In genomic region chr7:27868117-27868516, GRCh38 we compare ENCODE assay signal across 17 cellular contexts.
DNase-seq lines count a peak whose midpoint lies in the region; ATAC-seq, FAIRE-seq and TF ChIP-seq lines count a peak whose summit lies in the region.
"Had no signal": no experiment of that assay in that cellular context is flagged by ENCODE, and none has a peak within 500 bp of the region (broad histone marks: within the 10 kb centered on the region; RNA-seq: fewer than 3 reads in every experiment).

No MANE protein-coding gene starts in this region.

- H2AFZ ChIP-seq in K562 (ENCODE audit: low read depth, low read length) = no peak overlapping the region

- TF ChIP-seq EP300 in K562 (IDR thresholded peaks at IDR 0.05; ENCODE audit: low read length) = no peak

- intact Hi-C loops in K562 (cut with micrococcal nuclease) = no loop called here
- intact Hi-C loops in kidney (cut with DNase I) = no loop called here
- intact Hi-C loops in activated CD4-positive, alpha-beta memory T cell treated with anti-CD3 and anti-CD28 coated beads for 36 hours (cut with micrococcal nuclease) = no loop called here

- no peak for TF ChIP-seq POLR2A in K562 (conservative IDR thresholded peaks at IDR 0.05)

- H3K4me3 Mint-ChIP-seq in activated CD4-positive, alpha-beta memory T cell treated with anti-CD3 and anti-CD28 coated beads for 36 hours = no peak overlapping the region
- H3K4me3 Mint-ChIP-seq: activated CD4-positive, alpha-beta T cell treated with anti-CD3 and anti-CD28 coated beads, Interleukin-2, amount 10 ng/mL, durations not matched to agents 7 days and 5 days; activated naive CD8-positive, alpha-beta T cell treated with anti-CD3 and anti-CD28 coated beads, Interleukin-2, amount 10 ng/mL, durations not matched to agents 7 days and 5 days had no signal

- H3K27me3 ChIP-seq in K562 (ENCODE audit: control insufficient read depth in 2 of 2, insufficient read depth in 2 of 2, low read length in 2 of 2) = peaks cover 66 to 77% of the 10 kb centered on the region in 2 experiments
- H3K27me3 ChIP-seq: heart right ventricle, ovary had no signal

- no peak overlapping the region for H3K4me3 ChIP-seq in K562
- H3K4me3 ChIP-seq in kidney (ENCODE audit: low read length in 2 of 2) = no peak overlapping the region
- H3K4me3 ChIP-seq: heart right ventricle, ovary had no signal

- H3K4me1 Mint-ChIP-seq in activated CD4-positive, alpha-beta memory T cell treated with anti-CD3 and anti-CD28 coated beads for 36 hours (ENCODE audit: low read depth) = no peaks in the 10 kb centered on the region

- no peak overlapping the region for H3K27ac ChIP-seq in K562 (ENCODE audit: extremely low read depth, low read depth, low read length)
- H3K27ac ChIP-seq in kidney (ENCODE audit: low read depth in 2 of 2, low read length in 2 of 2) = no peak overlapping the region
- H3K27ac ChIP-seq: heart right ventricle, ovary had no signal

- no peaks in the 10 kb centered on the region for H3K36me3 Mint-ChIP-seq in activated CD4-positive, alpha-beta memory T cell treated with anti-CD3 and anti-CD28 coated beads for 36 hours
- H3K36me3 Mint-ChIP-seq: activated naive CD8-positive, alpha-beta T cell treated with anti-CD3 and anti-CD28 coated beads, Interleukin-2, amount 10 ng/mL, durations not matched to agents 7 days and 5 days had no signal

- H3K27me3 Mint-ChIP-seq in activated CD4-positive, alpha-beta memory T cell treated with anti-CD3 and anti-CD28 coated beads for 36 hours = no peaks in the 10 kb centered on the region
- H3K27me3 Mint-ChIP-seq: activated CD4-positive, alpha-beta T cell treated with anti-CD3 and anti-CD28 coated beads, Interleukin-2, amount 10 ng/mL, durations not matched to agents 7 days and 5 days; activated naive CD8-positive, alpha-beta T cell treated with anti-CD3 and anti-CD28 coated beads, Interleukin-2, amount 10 ng/mL, durations not matched to agents 7 days and 5 days had no signal

- H3K4me1 ChIP-seq in K562 (replicated peaks in 1 of 2; ENCODE audit: control insufficient read depth in 2 of 2, insufficient read depth in 2 of 2, low read length in 2 of 2) (peaks cover 0 to 3% of the 10 kb centered on the region in 2 experiments; a peak in 1 of 5 replicates), kidney (ENCODE audit: control insufficient read depth in 1 of 2, insufficient read depth in 1 of 2, low read depth in 1 of 2, low read length in 2 of 2) (peaks cover 2 to 7% of the 10 kb centered on the region in 2 donors)

- no peak; the same call in 1 of the 3 replicates for ATAC-seq in K562
- ATAC-seq: heart right ventricle had no signal

- no peaks in the 10 kb centered on the region for H3K9me3 Mint-ChIP-seq in activated CD4-positive, alpha-beta memory T cell treated with anti-CD3 and anti-CD28 coated beads for 36 hours
- H3K9me3 Mint-ChIP-seq: activated CD4-positive, alpha-beta T cell treated with anti-CD3 and anti-CD28 coated beads, Interleukin-2, amount 10 ng/mL, durations not matched to agents 7 days and 5 days; activated naive CD8-positive, alpha-beta T cell treated with anti-CD3 and anti-CD28 coated beads, Interleukin-2, amount 10 ng/mL, durations not matched to agents 7 days and 5 days had no signal

- H3K9ac ChIP-seq in K562 (ENCODE audit: insufficient read depth in 1 of 2, low read depth in 2 of 2, low read length in 2 of 2) = no peak overlapping the region
- H3K9ac ChIP-seq in kidney (ENCODE audit: low read length in 2 of 2) = no peak overlapping the region

- H3K79me2 ChIP-seq in K562 (ENCODE audit: control insufficient read depth, insufficient read depth, low read length) = no peaks in the 10 kb centered on the region

- TF ChIP-seq CTCF in K562 (IDR thresholded peaks at IDR 0.05 in 2 of 3, conservative IDR thresholded peaks at IDR 0.05 in 1 of 3; ENCODE audit: insufficient read depth in 2 of 3, low read depth in 1 of 3, low read length in 3 of 3) (no peak), kidney (IDR thresholded peaks at IDR 0.05; ENCODE audit: borderline replicate concordance, extremely low read depth, insufficient read depth) (no peak)

- CTCF ChIA-PET in K562 (lab: Yijun Ruan, JAX; ENCODE audit: low intra/inter-chr PET ratio) = no interaction called here
- CTCF ChIA-PET in activated CD4-positive, alpha-beta memory T cell treated with anti-CD3 and anti-CD28 coated beads for 36 hours (lab: Charles Lee) = no interaction called here

- no peak overlapping the region for H3K27ac Mint-ChIP-seq in activated CD4-positive, alpha-beta memory T cell treated with anti-CD3 and anti-CD28 coated beads for 36 hours
- H3K27ac Mint-ChIP-seq: activated CD4-positive, alpha-beta T cell treated with anti-CD3 and anti-CD28 coated beads, Interleukin-2, amount 10 ng/mL, durations not matched to agents 7 days and 5 days; activated naive CD8-positive, alpha-beta T cell treated with anti-CD3 and anti-CD28 coated beads, Interleukin-2, amount 10 ng/mL, durations not matched to agents 7 days and 5 days had no signal

- DNase-seq in AG08395 (ENCODE audit: low spot score) (peak; percentile 30), HS-5 (ENCODE audit: low read depth) (peak; percentile 6), K562 (ENCODE audit: extremely low read depth in 1 of 4, low spot score in 3 of 4) (no peak), kidney (peak; percentile 75), NCI-H2171 treated with DMSO at 0.1 percent for 48 hours (lab: John Stamatoyannopoulos, UW) (no peak), urothelium cell line (ENCODE audit: low spot score) (no peak), NCI-H187 (lab: John Stamatoyannopoulos, UW) (no peak)
- DNase-seq in activated CD4-positive, alpha-beta memory T cell treated with anti-CD3 and anti-CD28 coated beads for 36 hours = no peak
- DNase-seq: activated CD4-positive, alpha-beta T cell treated with anti-CD3 and anti-CD28 coated beads, Interleukin-2, amount 10 ng/mL, durations not matched to agents 7 days and 5 days; activated naive CD8-positive, alpha-beta T cell treated with anti-CD3 and anti-CD28 coated beads, Interleukin-2, amount 10 ng/mL, durations not matched to agents 7 days and 5 days; Calu3; central memory CD4-positive, alpha-beta T cell; heart right ventricle; NCI-H1436 treated with DMSO at 0.1 percent for 48 hours; NCI-H446 treated with DMSO at 0.1 percent for 48 hours; ovary; stimulated activated naive CD4-positive, alpha-beta T cell treated with Interleukin-2 at 50 U/mL for 16 hours had no signal

- no peak for FAIRE-seq in K562 (lab: Jason Lieb, UNC)
- FAIRE-seq in kidney (lab: Jason Lieb, UNC) = no peak
- no peak for FAIRE-seq in urothelium cell line (lab: Jason Lieb, UNC)

- no peaks in the 10 kb centered on the region for H3K9me3 ChIP-seq in K562 (replicated peaks; ENCODE audit: control insufficient read depth, insufficient read depth, low read depth, low read length)
- no peaks in the 10 kb centered on the region for H3K9me3 ChIP-seq in kidney (ENCODE audit: control insufficient read depth in 1 of 2, low read length in 2 of 2)
- H3K9me3 ChIP-seq: heart right ventricle, ovary had no signal

- in situ Hi-C loops in K562 (cut with MboI) = no loop called here

- H3K9me1 ChIP-seq in K562 (ENCODE audit: control insufficient read depth, insufficient read depth, low read length) = no peaks in the 10 kb centered on the region

- H3K4me2 ChIP-seq in K562 (ENCODE audit: insufficient read depth, low read length) = no peak overlapping the region

- no TSS peak for BruUV-seq in K562 (replicated peaks; lab: Mats Ljungman, UMichigan)

- H3K36me3 ChIP-seq in K562 (ENCODE audit: control insufficient read depth, insufficient read depth, low read length) (no peaks in the 10 kb centered on the region), kidney (ENCODE audit: control insufficient read depth in 1 of 2, insufficient read depth in 2 of 2, low read length in 2 of 2) (no peaks in the 10 kb centered on the region)
- H3K36me3 ChIP-seq: ovary had no signal

- POLR2A ChIA-PET in K562 (lab: Yijun Ruan, JAX) = no interaction called here
- POLR2A ChIA-PET in activated CD4-positive, alpha-beta memory T cell treated with anti-CD3 and anti-CD28 coated beads for 36 hours (lab: Charles Lee) = no interaction called here

- no peaks in the 10 kb centered on the region for H4K20me1 ChIP-seq in K562 (replicated peaks; ENCODE audit: control insufficient read depth, insufficient read depth, low read length)

- 18% methylated on average over 13 of the region's 14 CpGs for WGBS in K562 (ENCODE audit: insufficient coverage, low coverage, missing lambda C conversion rate)

- no peak for TF ChIP-seq RAD21 in K562 (CRISPR knock-in tag; conservative IDR thresholded peaks at IDR 0.05 in 1 of 2, IDR thresholded peaks at IDR 0.05 in 1 of 2)

TF ChIP-seq in K562, 482 proteins besides CTCF, POLR2A, EP300 and RAD21 (continues in another document):
- no peak for TF ChIP-seq PTBP1 (IDR thresholded peaks at IDR 0.05; ENCODE audit: low read depth, low read length)
- TF ChIP-seq TRIM24 (IDR thresholded peaks at IDR 0.05) = 0 out of 4 replicates have a peak, but pooled peaks of 1 of the 2 experiments have one; percentile 18
- peak; percentile 59; the same call in 1 of the 2 replicates for TF ChIP-seq JUND (IDR thresholded peaks at IDR 0.05; ENCODE audit: borderline replicate concordance, low read depth, low read length)
- peak; percentile 53; the same call in 1 of the 3 replicates for TF ChIP-seq JUND (tag; IDR thresholded peaks at IDR 0.05; ENCODE audit: borderline replicate concordance, low read depth, low read length)
- TF ChIP-seq USF1 (CRISPR knock-in tag; IDR thresholded peaks at IDR 0.05) = peak; percentile 23; the same call in 1 of the 2 replicates
- TF ChIP-seq ZFPM2 (CRISPR knock-in tag; IDR thresholded peaks at IDR 0.05) = no peak
- TF ChIP-seq FUS (optimal IDR thresholded peaks at IDR 0.05; ENCODE audit: low read depth, low read length) = no peak
- TF ChIP-seq GATAD2B (IDR thresholded peaks at IDR 0.05; ENCODE audit: borderline replicate concordance) = no peak
- peak; percentile 84 for TF ChIP-seq FOSL1 (tag; conservative IDR thresholded peaks at IDR 0.05)
- TF ChIP-seq ATF3 (IDR thresholded peaks at IDR 0.05) = peak; percentile 64
- TF ChIP-seq ATF3 (CRISPR knock-in tag; conservative IDR thresholded peaks at IDR 0.05) = no peak

Comparison
In these comparisons a context has a peak if more than half of its experiments do, and no peak if none do; other contexts are left out.
1. DNase-seq: peak in AG08395 (single experiment), HS-5 (single experiment) and kidney (single experiment); none in K562 (0 of 4), NCI-H2171 treated with DMSO at 0.1 percent for 48 hours (single experiment), activated CD4-positive, alpha-beta memory T cell treated with anti-CD3 and anti-CD28 coated beads for 36 hours (single experiment), urothelium cell line (single experiment) and NCI-H187 (0 of 2).